Comparison of ENCODE assay signal across 21 cellular contexts in genomic region chr3:51156147-51156546, GRCh38.
DNase-seq lines count a peak whose midpoint lies in the region; ATAC-seq, FAIRE-seq and TF ChIP-seq lines count a peak whose summit lies in the region.
"Had no signal": no experiment of that assay in that cellular context is flagged by ENCODE, and none has a peak within 500 bp of the region (broad histone marks: within the 10 kb centered on the region; RNA-seq: fewer than 3 reads in every experiment).

No MANE protein-coding gene starts in this region.

- H3K79me1 ChIP-seq in neuronal stem cell (ENCODE audit: low read depth, low read length) = no peaks in the 10 kb centered on the region

- H2AK5ac ChIP-seq in neuronal stem cell (ENCODE audit: low read depth, low read length) = no peak overlapping the region

- H3K18ac ChIP-seq in neuronal stem cell (ENCODE audit: low read length) = no peak overlapping the region

- DNase-seq in D721Med (ENCODE audit: insufficient read length, low spot score) (no peak), SK-N-DZ (ENCODE audit: low spot score) (peak; percentile 12), neuronal stem cell (ENCODE audit: low spot score) (peak; percentile 77), retinal pigment epithelial cell (ENCODE audit: low read depth) (peak; percentile 59), HUDEP-2 (lab: John Stamatoyannopoulos, UW; ENCODE audit: unreplicated experiment in 76 of 76) (no peak), heart left ventricle (no peak), kidney tubule cell (ENCODE audit: low spot score) (no peak)
- DNase-seq: Caco-2; CD4-positive, CD25-positive, alpha-beta regulatory T cell; CD8-positive, alpha-beta T cell; DMS 273 treated with DMSO at 0.1 percent for 48 hours; DMS79 treated with DMSO at 0.1 percent for 48 hours; GF-D8; GM23248; H7; HCEC 1CT had no signal

- H3K27ac ChIP-seq in neuronal stem cell (replicated peaks; ENCODE audit: low read length) = no peak overlapping the region
- H3K27ac ChIP-seq in heart left ventricle = no peak overlapping the region
- H3K27ac ChIP-seq: 22Rv1, BLaER1, C4-2B, GM23248 had no signal

- no peak overlapping the region for H3K23ac ChIP-seq in neuronal stem cell (ENCODE audit: low read depth, low read length, poor library complexity)

- H3K4me1 ChIP-seq in neuronal stem cell (ENCODE audit: control insufficient read depth in 2 of 2, insufficient read depth in 1 of 2, low read depth in 1 of 2, low read length in 2 of 2) = peaks cover 0 to 7% of the 10 kb centered on the region in 2 donors
- H3K4me1 ChIP-seq in heart left ventricle = no peaks in the 10 kb centered on the region
- H3K4me1 ChIP-seq: BLaER1, Caco-2 had no signal

- intact Hi-C loops in heart left ventricle (cut with DNase I) = no loop called here

- H2BK120ac ChIP-seq in neuronal stem cell (ENCODE audit: low read depth, low read length) = no peak overlapping the region

- H3K36me3 ChIP-seq in neuronal stem cell (replicated peaks in 1 of 2; ENCODE audit: control insufficient read depth in 2 of 2, insufficient read depth in 2 of 2, low read length in 2 of 2) = no peaks in the 10 kb centered on the region
- H3K36me3 ChIP-seq in heart left ventricle = no peaks in the 10 kb centered on the region
- H3K36me3 ChIP-seq: BLaER1 had no signal

- H3K4ac ChIP-seq in neuronal stem cell (ENCODE audit: low read length) = no peak overlapping the region

- H4K8ac ChIP-seq in neuronal stem cell (ENCODE audit: low read depth, low read length) = no peak overlapping the region

- peaks cover 0 to 2% of the 10 kb centered on the region in 2 donors for H3K9me3 ChIP-seq in neuronal stem cell (replicated peaks in 1 of 2; ENCODE audit: control insufficient read depth in 2 of 2, insufficient read depth in 1 of 2, low read depth in 1 of 2, low read length in 2 of 2)
- no peaks in the 10 kb centered on the region for H3K9me3 ChIP-seq in heart left ventricle
- H3K9me3 ChIP-seq: Caco-2 had no signal

- FAIRE-seq in D721Med (lab: Jason Lieb, UNC) = peak; percentile 63
- FAIRE-seq: GM12892, H1 had no signal

- no peak for TF ChIP-seq POLR2A in heart left ventricle (IDR thresholded peaks at IDR 0.05)

- no peak overlapping the region for H3K4me2 ChIP-seq in neuronal stem cell (ENCODE audit: insufficient read depth, low read length, poor library complexity, severe bottlenecking)
- H3K4me2 ChIP-seq: BLaER1 had no signal

- H2AFZ ChIP-seq in neuronal stem cell (ENCODE audit: low read length) = no peak overlapping the region
- H2AFZ ChIP-seq: GM23248 had no signal

- H2BK12ac ChIP-seq in neuronal stem cell (ENCODE audit: low read length) = no peak overlapping the region

- no peak overlapping the region for H3K14ac ChIP-seq in neuronal stem cell (ENCODE audit: low read length)

- H3K4me3 ChIP-seq in neuronal stem cell (ENCODE audit: low read length in 2 of 2) (no peak overlapping the region), retinal pigment epithelial cell (ENCODE audit: low read length) (no peak overlapping the region), heart left ventricle (no peak overlapping the region)
- H3K4me3 ChIP-seq: BLaER1, GM23248 had no signal

- TF ChIP-seq CTCF in D721Med (IDR thresholded peaks at IDR 0.05; ENCODE audit: insufficient read depth, missing control alignments) (no peak), retinal pigment epithelial cell (conservative IDR thresholded peaks at IDR 0.05; ENCODE audit: low read depth, low read length) (no peak), heart left ventricle (IDR thresholded peaks at IDR 0.05) (no peak)

- no peak for ATAC-seq in heart left ventricle
- ATAC-seq: CD8-positive, alpha-beta T cell had no signal

- no peak overlapping the region for H2BK5ac ChIP-seq in neuronal stem cell (ENCODE audit: low read length)

- H3K27me3 ChIP-seq in neuronal stem cell (ENCODE audit: control insufficient read depth in 3 of 3, insufficient read depth in 3 of 3, low read depth in 1 of 3, low read length in 3 of 3) (no peaks in the 10 kb centered on the region), heart left ventricle (no peaks in the 10 kb centered on the region)
- H3K27me3 ChIP-seq: BLaER1 had no signal

- H2BK15ac ChIP-seq in neuronal stem cell (ENCODE audit: low read length) = no peak overlapping the region

- H3K9ac ChIP-seq in neuronal stem cell (ENCODE audit: low read depth, low read length, poor library complexity) = no peak overlapping the region
- H3K9ac ChIP-seq: BLaER1, GM23248 had no signal

- no CpG with 5 or more reads among the region's 2 CpGs for WGBS in neuronal stem cell (ENCODE audit: extremely low coverage in 2 of 2, insufficient read length in 2 of 2, insufficient replicate concordance in 1 of 2), 2 donors
- WGBS in heart left ventricle, 4 donors = 77 to 79% (median 78%) methylated on average over 2 of the region's 2 CpGs

- no peak overlapping the region for H4K91ac ChIP-seq in neuronal stem cell (ENCODE audit: low read depth, low read length, poor library complexity)

Comparison
In these comparisons a context has a peak if more than half of its experiments do, and no peak if none do; other contexts are left out.
1. DNase-seq: peak in SK-N-DZ (single experiment), neuronal stem cell (single experiment) and retinal pigment epithelial cell (single experiment); none in D721Med (single experiment), HUDEP-2 (0 of 76), heart left ventricle (0 of 5) and kidney tubule cell (single experiment).